ENCODE assay signal across 8 cellular contexts in genomic region chr2:182980115-182980514, GRCh38. TPM values are rescaled to one million over a fixed set of nuclear protein-coding genes. Genes with fewer than 3 reads are reported as not detected.
DNase-seq lines count a peak whose midpoint lies in the region; TF ChIP-seq lines count a peak whose summit lies in the region.

No MANE protein-coding gene starts in this region.

- no peaks in the 10 kb centered on the region for H3K79me2 ChIP-seq in MM.1S (ENCODE audit: low read length)

- POLR2A ChIA-PET in HEK293T (lab: Yijun Ruan, JAX) = no interaction called here

- no peaks in the 10 kb centered on the region for H4K20me1 ChIP-seq in MM.1S (ENCODE audit: insufficient read depth, low read length)

- peaks cover 4% of the 10 kb centered on the region; the same call in 1 of the 2 replicates for H3K4me1 ChIP-seq in MM.1S (ENCODE audit: low read length)

- no peaks in the 10 kb centered on the region for H3K9me2 ChIP-seq in MM.1S (replicated peaks; ENCODE audit: insufficient read depth, low read length)

- H3K27me3 ChIP-seq in MM.1S (replicated peaks; ENCODE audit: insufficient read depth, low read length) = no peaks in the 10 kb centered on the region

- DNase-seq in GM10266 (ENCODE audit: extremely low spot score) = peak; percentile 32
- peak; percentile 27 for DNase-seq in HEK293T (ENCODE audit: extremely low spot score)
- DNase-seq in MM.1S = peak; percentile 73
- DNase-seq in SIG-M5 (lab: John Stamatoyannopoulos, UW) = peak; percentile 45
- DNase-seq in fibroblast of pulmonary artery (ENCODE audit: low read depth) = peak; percentile 64
- DNase-seq in renal cortical epithelial cell (ENCODE audit: low read depth) = peak; percentile 74
- no peak for DNase-seq in occipital lobe (lab: John Stamatoyannopoulos, UW)
- no peak for DNase-seq in stimulated activated CD4-positive, alpha-beta T cell treated with anti-CD3 and anti-CD28 coated beads, Interleukin-12 subunit alpha, Interleukin-12 subunit beta, amount 100 ng/mL, for 4 hours

- no peaks in the 10 kb centered on the region for H3K9me3 ChIP-seq in MM.1S (replicated peaks; ENCODE audit: insufficient read depth, low read length)

- H3K4me3 ChIP-seq in MM.1S (ENCODE audit: low read length) = no peak overlapping the region
- H3K4me3 ChIP-seq in fibroblast of pulmonary artery (replicated peaks; ENCODE audit: low read depth, low read length) = no peak overlapping the region

- peak; percentile 37 for TF ChIP-seq CTCF in GM10266 (IDR thresholded peaks at IDR 0.05; ENCODE audit: control insufficient read depth, insufficient read depth, low read depth, missing control alignments)
- peak; percentile 49 for TF ChIP-seq CTCF in MM.1S (IDR thresholded peaks at IDR 0.05; ENCODE audit: low read length)
- TF ChIP-seq CTCF in fibroblast of pulmonary artery (IDR thresholded peaks at IDR 0.05; ENCODE audit: low read length, missing control alignments) = peak; percentile 40

- H3K27ac ChIP-seq in MM.1S (ENCODE audit: low read length) = no peak overlapping the region

- H3K36me3 ChIP-seq in MM.1S (replicated peaks; ENCODE audit: insufficient read depth, low read length) = no peaks in the 10 kb centered on the region

- H3F3A ChIP-seq in MM.1S (ENCODE audit: insufficient read depth, low read length) = 0 out of 2 replicates have a peak, but pooled peaks cover 3% of the 10 kb centered on the region

- CTCF ChIA-PET in HEK293T (lab: Yijun Ruan, JAX) = interaction anchor here (0.6 to 2.4 kb wide), 6 partner anchors 13 to 217 kb away, joined by 3 to 9 read pairs (median 4); no protein-coding TSS in a partner anchor

- H2AFZ ChIP-seq in MM.1S (ENCODE audit: low read length) = no peak overlapping the region

- H3K9ac ChIP-seq in MM.1S (ENCODE audit: low read length) = no peak overlapping the region

- no peak overlapping the region for H3K4me2 ChIP-seq in MM.1S (ENCODE audit: low read depth, low read length)

TF ChIP-seq in HEK293T, 16 proteins besides CTCF, POLR2A, EP300 and RAD21:
- TF ChIP-seq NFRKB (IDR thresholded peaks at IDR 0.05) (no peak), PKNOX1 (IDR thresholded peaks at IDR 0.05) (no peak), ARNT (IDR thresholded peaks at IDR 0.05) (no peak), SUZ12 (IDR thresholded peaks at IDR 0.05) (no peak), TARDBP (IDR thresholded peaks at IDR 0.05) (no peak), ZNF384 (IDR thresholded peaks at IDR 0.05) (no peak), FOXM1 (IDR thresholded peaks at IDR 0.05; ENCODE audit: borderline replicate concordance) (no peak), SP1 (IDR thresholded peaks at IDR 0.05) (no peak), CTBP1 (IDR thresholded peaks at IDR 0.05; ENCODE audit: borderline replicate concordance) (no peak), FOXA1 (IDR thresholded peaks at IDR 0.05) (no peak), ELF4 (IDR thresholded peaks at IDR 0.05) (no peak), BHLHE40 (IDR thresholded peaks at IDR 0.05; ENCODE audit: borderline replicate concordance) (no peak), FOXK2 (IDR thresholded peaks at IDR 0.05) (no peak), LEF1 (IDR thresholded peaks at IDR 0.05; ENCODE audit: borderline replicate concordance) (no peak), L3MBTL2 (conservative IDR thresholded peaks at IDR 0.05) (no peak), HDGF (IDR thresholded peaks at IDR 0.05; ENCODE audit: borderline replicate concordance) (no peak)
TF ChIP-seq in HEK293T: peak in this region for 0.

RNA-seq across cellular contexts. Expression of gene NCKAP1, which starts 58.1 kb away (rescaled TPM):
- total RNA-seq in renal cortical epithelial cell (212 and 333 TPM in 2 replicates), occipital lobe (244 TPM)

Comparison
In these comparisons a context has a peak if more than half of its experiments do, and no peak if none do; other contexts are left out.
1. DNase-seq: peak in GM10266 (single experiment), HEK293T (single experiment), MM.1S (single experiment), SIG-M5 (single experiment), fibroblast of pulmonary artery (single experiment) and renal cortical epithelial cell (single experiment); none in occipital lobe (single experiment) and stimulated activated CD4-positive, alpha-beta T cell treated with anti-CD3 and anti-CD28 coated beads, Interleukin-12 subunit alpha, Interleukin-12 subunit beta, amount 100 ng/mL, for 4 hours (single experiment).
2. Peak in every context shown above with its lines, with median percentiles within 50 percentile points of each other: CTCF ChIP-seq.